ENCODE assay signal across 1 cellular context in genomic region chr22:45980776-45981175, GRCh38.
TF ChIP-seq lines count a peak whose summit lies in the region.

No MANE protein-coding gene starts in this region.

TF ChIP-seq in HEK293, 187 proteins besides CTCF, POLR2A, EP300 and RAD21 (continued from another document and continues in another):
- TF ChIP-seq ZNF138 (tag by site-specific recombination; IDR thresholded peaks at IDR 0.05; ENCODE audit: borderline replicate concordance), result no peak
- no peak for TF ChIP-seq ZNF214 (tag by site-specific recombination; IDR thresholded peaks at IDR 0.05; ENCODE audit: borderline replicate concordance)
- TF ChIP-seq ZBTB1 (tag by site-specific recombination; IDR thresholded peaks at IDR 0.05), result no peak
- TF ChIP-seq INSM2 (tag by site-specific recombination; IDR thresholded peaks at IDR 0.05), result no peak
- peak; percentile 79; the same call in 1 of the 2 replicates for TF ChIP-seq ZNF621 (tag by site-specific recombination; IDR thresholded peaks at IDR 0.05)
- TF ChIP-seq KLF8 (tag by site-specific recombination; IDR thresholded peaks at IDR 0.05), result peak; percentile 47; the same call in 1 of the 2 replicates
- TF ChIP-seq ZNF423 (tag by site-specific recombination; IDR thresholded peaks at IDR 0.05), result no peak
- no peak for TF ChIP-seq GLIS1 (tag by site-specific recombination; IDR thresholded peaks at IDR 0.05)
- no peak for TF ChIP-seq ZNF624 (tag by site-specific recombination; IDR thresholded peaks at IDR 0.05)
- no peak for TF ChIP-seq ZNF544 (tag by site-specific recombination; IDR thresholded peaks at IDR 0.05)
- TF ChIP-seq ZNF626 (tag by site-specific recombination; IDR thresholded peaks at IDR 0.05), result no peak
- TF ChIP-seq ZNF501 (tag by site-specific recombination; IDR thresholded peaks at IDR 0.05), result no peak
- TF ChIP-seq MEIS1 (CRISPR knock-in tag; IDR thresholded peaks at IDR 0.05; ENCODE audit: borderline replicate concordance), result no peak
- TF ChIP-seq ZNF114 (tag by site-specific recombination; IDR thresholded peaks at IDR 0.05), result no peak; the same call in 1 of the 2 replicates
- 0 out of 2 replicates have a peak, but pooled peaks have one; percentile 35 for TF ChIP-seq ZSCAN18 (tag by site-specific recombination; IDR thresholded peaks at IDR 0.05)
- no peak for TF ChIP-seq MYNN (tag by site-specific recombination; IDR thresholded peaks at IDR 0.05; ENCODE audit: borderline replicate concordance)
- TF ChIP-seq ZSCAN5A (tag by site-specific recombination; IDR thresholded peaks at IDR 0.05), result 0 out of 2 replicates have a peak, but pooled peaks have one; percentile 69
- no peak for TF ChIP-seq ZFHX2 (tag by site-specific recombination; conservative IDR thresholded peaks at IDR 0.05)
- no peak for TF ChIP-seq ZBTB10 (tag by site-specific recombination; IDR thresholded peaks at IDR 0.05)
- no peak for TF ChIP-seq ZXDB (tag by site-specific recombination; IDR thresholded peaks at IDR 0.05)
- TF ChIP-seq MZF1 (tag by site-specific recombination; IDR thresholded peaks at IDR 0.05; ENCODE audit: borderline replicate concordance), result no peak
- TF ChIP-seq ZNF777 (tag by site-specific recombination; IDR thresholded peaks at IDR 0.05; ENCODE audit: borderline replicate concordance), result peak; percentile 18; the same call in 1 of the 2 replicates
- no peak for TF ChIP-seq ZNF645 (tag by site-specific recombination; IDR thresholded peaks at IDR 0.05)
- TF ChIP-seq BCL6B (tag by site-specific recombination; IDR thresholded peaks at IDR 0.05), result peak; percentile 48; the same call in 1 of the 2 replicates
- TF ChIP-seq ZNF785 (tag by site-specific recombination; IDR thresholded peaks at IDR 0.05), result peak; percentile 88; the same call in 1 of the 2 replicates
- TF ChIP-seq ZNF426 (tag by site-specific recombination; IDR thresholded peaks at IDR 0.05), result no peak
- 0 out of 2 replicates have a peak, but pooled peaks have one; percentile 6 for TF ChIP-seq ZNF398 (tag by site-specific recombination; IDR thresholded peaks at IDR 0.05)
- TF ChIP-seq ZNF488 (tag by site-specific recombination; IDR thresholded peaks at IDR 0.05), result no peak
- no peak for TF ChIP-seq ZNF449 (tag by site-specific recombination; IDR thresholded peaks at IDR 0.05)
- TF ChIP-seq KLF9 (tag by site-specific recombination; IDR thresholded peaks at IDR 0.05; ENCODE audit: low read depth), result peak; percentile 33; the same call in 1 of the 2 replicates
- TF ChIP-seq ZNF510 (tag by site-specific recombination; IDR thresholded peaks at IDR 0.05; ENCODE audit: insufficient replicate concordance), result no peak
- no peak for TF ChIP-seq ZNF404 (tag by site-specific recombination; IDR thresholded peaks at IDR 0.05)
- no peak for TF ChIP-seq ZNF174 (tag by site-specific recombination; IDR thresholded peaks at IDR 0.05)
- TF ChIP-seq OVOL3 (tag by site-specific recombination; IDR thresholded peaks at IDR 0.05), result no peak
- peak; percentile 86; the same call in 1 of the 2 replicates for TF ChIP-seq ZNF248 (tag by site-specific recombination; IDR thresholded peaks at IDR 0.05)
- 0 out of 2 replicates have a peak, but pooled peaks have one; percentile 42 for TF ChIP-seq ZNF639 (tag by site-specific recombination; IDR thresholded peaks at IDR 0.05)
- no peak for TF ChIP-seq ZNF354C (tag by site-specific recombination; IDR thresholded peaks at IDR 0.05; ENCODE audit: borderline replicate concordance, low read depth)
- TF ChIP-seq ZNF600 (tag by site-specific recombination; IDR thresholded peaks at IDR 0.05), result no peak
- no peak; the same call in 1 of the 2 replicates for TF ChIP-seq ZNF48 (tag by site-specific recombination; IDR thresholded peaks at IDR 0.05)
- TF ChIP-seq YY1 (tag by site-specific recombination; IDR thresholded peaks at IDR 0.05), result no peak
- no peak for TF ChIP-seq ZNF529 (tag by site-specific recombination; IDR thresholded peaks at IDR 0.05; ENCODE audit: insufficient replicate concordance)
- no peak for TF ChIP-seq ZIC2 (tag by site-specific recombination; IDR thresholded peaks at IDR 0.05)
- peak; percentile 77; the same call in 1 of the 2 replicates for TF ChIP-seq ZNF2 (tag by site-specific recombination; IDR thresholded peaks at IDR 0.05)
- no peak for TF ChIP-seq ZNF791 (tag by site-specific recombination; IDR thresholded peaks at IDR 0.05)
- peak; percentile 36; the same call in 1 of the 2 replicates for TF ChIP-seq ZFP69B (tag by site-specific recombination; IDR thresholded peaks at IDR 0.05)
- no peak for TF ChIP-seq HOXC10 (CRISPR knock-in tag; IDR thresholded peaks at IDR 0.05)
- no peak for TF ChIP-seq IKZF3 (tag by site-specific recombination; IDR thresholded peaks at IDR 0.05)
- TF ChIP-seq TCF7L2 (IDR thresholded peaks at IDR 0.05; ENCODE audit: borderline replicate concordance, low read depth, low read length), result no peak
- no peak for TF ChIP-seq HOXD13 (CRISPR knock-in tag; IDR thresholded peaks at IDR 0.05; ENCODE audit: borderline replicate concordance)
